In genomic region chr1:203764105-203765028, GRCh38 we compare ENCODE assay signal across 14 cellular contexts. TPM values are rescaled to one million over a fixed set of nuclear protein-coding genes. Genes with fewer than 3 reads are reported as not detected.
DNase-seq lines count a peak whose midpoint lies in the region; ATAC-seq and TF ChIP-seq lines count a peak whose summit lies in the region.
"Had no signal": no experiment of that assay in that cellular context is flagged by ENCODE, and none has a peak within 500 bp of the region (broad histone marks: within the 10 kb centered on the region; RNA-seq: fewer than 3 reads in every experiment).

No MANE protein-coding gene starts in this region.

- no peak for DNase-seq in CD4-positive, alpha-beta T cell
- no peak for DNase-seq in activated CD8-positive, alpha-beta T cell treated with anti-CD3 and anti-CD28 coated beads for 36 hours
- DNase-seq in naive B cell (no peak), NCI-H2227 (lab: John Stamatoyannopoulos, UW; ENCODE audit: unreplicated experiment) (no peak), RWPE1 (ENCODE audit: low spot score) (no peak), anterior cingulate cortex (lab: John Stamatoyannopoulos, UW) (no peak), GF-D8 (lab: John Stamatoyannopoulos, UW) (no peak)
- DNase-seq: C1 segment of cervical spinal cord, foreskin melanocyte, NCI-H1105 treated with DMSO at 0.1 percent for 48 hours, nucleus accumbens, T1000 had no signal

- peaks cover 31% of the 10 kb centered on the region for H3K36me3 Mint-ChIP-seq in CD4-positive, alpha-beta T cell (ENCODE audit: low read depth)
- peaks cover 31% of the 10 kb centered on the region for H3K36me3 Mint-ChIP-seq in activated CD8-positive, alpha-beta T cell treated with anti-CD3 and anti-CD28 coated beads for 36 hours (ENCODE audit: low read depth)
- peaks cover 0 to 7% of the 10 kb centered on the region in 2 donors for H3K36me3 Mint-ChIP-seq in naive B cell

- intact Hi-C loops in CD4-positive, alpha-beta T cell (cut with DNase I, micrococcal nuclease) = loop anchor here (1.0 to 10.0 kb wide), 6 partner anchors 31 to 630 kb away; partner anchors contain the start of genes ATP2B4 (in 2 of the 2), ZBED6 (in 1 of the 2) and ZC3H11A (in 1 of the 2)
- intact Hi-C loops in activated CD8-positive, alpha-beta T cell treated with anti-CD3 and anti-CD28 coated beads for 36 hours (cut with micrococcal nuclease) = no loop called here

- H3K4me1 Mint-ChIP-seq in CD4-positive, alpha-beta T cell (ENCODE audit: low read depth) = peaks cover 63% of the 10 kb centered on the region
- H3K4me1 Mint-ChIP-seq in activated CD8-positive, alpha-beta T cell treated with anti-CD3 and anti-CD28 coated beads for 36 hours (ENCODE audit: low read depth) = peaks cover 38% of the 10 kb centered on the region
- H3K4me1 Mint-ChIP-seq in naive B cell = peaks cover 14 to 35% (median 16%) of the 10 kb centered on the region in 3 donors

- POLR2A ChIA-PET in CD4-positive, alpha-beta T cell (lab: Charles Lee) = interaction anchor here (0.6 to 3.4 kb wide), 31 partner anchors 9 to 474 kb away, joined by 3 to 48 read pairs (median 4); partner anchors contain the start of genes ATP2B4 and ETNK2
- POLR2A ChIA-PET in activated CD8-positive, alpha-beta T cell treated with anti-CD3 and anti-CD28 coated beads for 36 hours (lab: Charles Lee) = interaction anchor here (0.7 to 3.1 kb wide), 32 partner anchors 10 to 457 kb away, joined by 3 to 39 read pairs (median 5); partner anchors contain the start of genes ZBED6 and ZC3H11A
- POLR2A ChIA-PET in RWPE1 (lab: Yijun Ruan, JAX; ENCODE audit: low non-redundant PET) = interaction anchor here (0.7 kb wide), 1 partner anchor 33 kb away, joined by 3 read pairs; no protein-coding TSS in a partner anchor

- ATAC-seq in CD4-positive, alpha-beta T cell (ENCODE audit: poor library complexity) = peak; percentile 11
- ATAC-seq in HG02840 (IDR thresholded peaks at IDR 0.05; ENCODE audit: low FRiP score, unreplicated experiment) = peak; percentile 20
- ATAC-seq in activated CD8-positive, alpha-beta T cell treated with anti-CD3 and anti-CD28 coated beads for 36 hours = peak; percentile 8
- ATAC-seq in naive B cell (ENCODE audit: low read depth in 2 of 2) = peak in 1 of 2 donors; percentile 3

- H3K27me3 Mint-ChIP-seq in CD4-positive, alpha-beta T cell = no peaks in the 10 kb centered on the region
- H3K27me3 Mint-ChIP-seq in activated CD8-positive, alpha-beta T cell treated with anti-CD3 and anti-CD28 coated beads for 36 hours = no peaks in the 10 kb centered on the region
- H3K27me3 Mint-ChIP-seq in naive B cell = peaks cover 0 to 5% (median 0%) of the 10 kb centered on the region in 3 donors
- H3K27me3 Mint-ChIP-seq: dendritic cell treated with granulocyte-macrophage colony-stimulating factor and Interleukin-4, amounts not matched to agents 40 ng/mL and 50 ng/mL, for 4 days had no signal

- CTCF ChIA-PET in CD4-positive, alpha-beta T cell (lab: Charles Lee) = interaction anchor here (0.7 to 2.0 kb wide), 5 partner anchors 12 to 139 kb away, joined by 3 to 10 read pairs (median 6); no protein-coding TSS in a partner anchor
- CTCF ChIA-PET in activated CD8-positive, alpha-beta T cell treated with anti-CD3 and anti-CD28 coated beads for 36 hours (lab: Charles Lee) = interaction anchor here (0.6 to 2.4 kb wide), 12 partner anchors 12 to 497 kb away, joined by 3 to 11 read pairs (median 4); no protein-coding TSS in a partner anchor
- CTCF ChIA-PET in RWPE1 (lab: Yijun Ruan, JAX) = interaction anchor here (0.6 to 0.9 kb wide), 3 partner anchors 16 to 152 kb away, joined by 3 to 4 read pairs (median 3); no protein-coding TSS in a partner anchor

- H3K9me3 Mint-ChIP-seq in CD4-positive, alpha-beta T cell = no peaks in the 10 kb centered on the region
- H3K9me3 Mint-ChIP-seq in activated CD8-positive, alpha-beta T cell treated with anti-CD3 and anti-CD28 coated beads for 36 hours = no peaks in the 10 kb centered on the region
- H3K9me3 Mint-ChIP-seq in naive B cell = no peaks in the 10 kb centered on the region
- H3K9me3 Mint-ChIP-seq: dendritic cell treated with granulocyte-macrophage colony-stimulating factor and Interleukin-4, amounts not matched to agents 40 ng/mL and 50 ng/mL, for 4 days had no signal

- no peak for TF ChIP-seq CTCF in CD4-positive, alpha-beta T cell (IDR thresholded peaks at IDR 0.05)
- TF ChIP-seq CTCF in activated CD8-positive, alpha-beta T cell treated with anti-CD3 and anti-CD28 coated beads for 36 hours (IDR thresholded peaks at IDR 0.05) = no peak
- TF ChIP-seq CTCF in RWPE1 (conservative IDR thresholded peaks at IDR 0.05; ENCODE audit: low read depth) = no peak

- peak overlapping the region; percentile 74 for H3K27ac ChIP-seq in CD4-positive, alpha-beta T cell (ENCODE audit: low read depth, low read length)
- H3K27ac ChIP-seq in RWPE1 = no peak overlapping the region

- H3K4me3 Mint-ChIP-seq in CD4-positive, alpha-beta T cell = peak overlapping the region; percentile 98
- H3K4me3 Mint-ChIP-seq in activated CD8-positive, alpha-beta T cell treated with anti-CD3 and anti-CD28 coated beads for 36 hours = peak overlapping the region; percentile 98
- peak overlapping the region; percentile 81 to 93 (median 87) for H3K4me3 Mint-ChIP-seq in naive B cell
- H3K4me3 Mint-ChIP-seq: dendritic cell treated with granulocyte-macrophage colony-stimulating factor and Interleukin-4, amounts not matched to agents 40 ng/mL and 50 ng/mL, for 4 days had no signal

- H3K27me3 ChIP-seq in CD4-positive, alpha-beta T cell (ENCODE audit: control insufficient read depth, insufficient read depth, low read length) = no peaks in the 10 kb centered on the region

- peak overlapping the region; percentile 97 for H3K27ac Mint-ChIP-seq in CD4-positive, alpha-beta T cell
- peak overlapping the region; percentile 99 for H3K27ac Mint-ChIP-seq in activated CD8-positive, alpha-beta T cell treated with anti-CD3 and anti-CD28 coated beads for 36 hours
- H3K27ac Mint-ChIP-seq in naive B cell = peak overlapping the region; percentile 64 to 93 (median 90)
- H3K27ac Mint-ChIP-seq: dendritic cell treated with granulocyte-macrophage colony-stimulating factor and Interleukin-4, amounts not matched to agents 40 ng/mL and 50 ng/mL, for 4 days had no signal

- H3K9me3 ChIP-seq in CD4-positive, alpha-beta T cell (ENCODE audit: control insufficient read depth, low read length) = no peaks in the 10 kb centered on the region

RNA-seq across cellular contexts. Expression of gene LAX1, which starts 0.6 kb away (rescaled TPM):
- 10 to 100 TPM; 16.6 to 18.3 TPM for total RNA-seq in CD4-positive, alpha-beta T cell
- 10 to 100 TPM; 20.7 to 21.1 TPM for total RNA-seq in activated CD8-positive, alpha-beta T cell treated with anti-CD3 and anti-CD28 coated beads for 36 hours
- 1 to 10 TPM in 5 of 6 donors, not detected in 1; 3.8 to 9.3 (median 6.3) TPM for polyA plus RNA-seq in naive B cell (ENCODE audit: low read depth in 6 of 6)

RNA-seq across cellular contexts. Expression of gene ZBED6, which starts 31.1 kb away (rescaled TPM):
- total RNA-seq in CD4-positive, alpha-beta T cell = 10 to 100 TPM; 25.0 to 25.2 TPM
- total RNA-seq in activated CD8-positive, alpha-beta T cell treated with anti-CD3 and anti-CD28 coated beads for 36 hours = 10 to 100 TPM; 17.3 to 17.7 TPM
- 1 to 10 TPM in 2 of 6 donors, under 1 TPM in 3, not detected in 1; 0.54 to 1.4 (median 0.70) TPM for polyA plus RNA-seq in naive B cell (ENCODE audit: low read depth in 6 of 6)

RNA-seq across cellular contexts. Expression of gene ZC3H11A, which starts 31.1 kb away (rescaled TPM):
- 10 to 100 TPM; 67.6 to 73.3 TPM for total RNA-seq in CD4-positive, alpha-beta T cell
- total RNA-seq in activated CD8-positive, alpha-beta T cell treated with anti-CD3 and anti-CD28 coated beads for 36 hours = 10 to 100 TPM; 77.9 to 83.1 TPM
- 10 to 100 TPM; 39.1 to 61.9 (median 47.4) TPM for polyA plus RNA-seq in naive B cell (ENCODE audit: low read depth in 6 of 6)
